1 cellular context compared by ENCODE assay signal in the genomic region with DNA sequence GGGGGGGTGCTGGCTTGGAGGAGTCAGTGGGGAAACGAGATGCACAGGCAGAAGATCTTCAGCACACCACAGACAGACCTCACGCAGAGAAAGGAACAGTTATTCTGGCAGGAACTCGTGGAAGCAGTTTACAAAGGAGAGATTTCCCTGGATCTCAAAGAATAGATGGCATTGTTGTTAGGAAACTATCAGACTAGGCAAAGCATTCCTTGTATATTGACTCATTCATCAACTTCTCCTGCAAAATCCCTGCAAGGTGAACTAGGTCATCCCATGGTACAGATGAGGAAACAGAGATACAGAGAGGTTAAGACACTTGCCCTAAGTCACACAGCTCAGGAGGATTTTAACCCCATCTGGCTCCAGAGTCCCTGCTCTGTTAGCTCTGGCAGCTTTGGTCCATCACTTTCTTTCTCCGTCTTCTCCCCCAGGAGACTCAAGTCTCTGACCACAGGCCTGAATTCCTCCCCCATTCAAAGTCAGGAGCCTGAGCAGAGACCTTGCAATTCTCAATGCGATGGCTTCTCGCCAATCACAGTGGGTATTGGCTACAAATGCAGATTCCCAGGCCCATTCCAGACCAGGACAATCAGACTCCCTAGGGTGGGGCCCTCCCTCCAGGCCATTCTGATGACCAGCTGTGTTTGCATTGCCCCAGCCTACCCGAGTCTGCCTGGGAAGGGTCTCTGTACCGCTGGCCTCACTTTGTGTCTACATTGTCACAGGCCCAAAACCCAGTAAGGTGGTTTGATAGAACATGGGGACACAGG.
TF ChIP-seq lines count a peak whose summit lies in the region.

No MANE protein-coding gene starts in this region.

TF ChIP-seq in IMR-90, 13 proteins besides CTCF, POLR2A, EP300 and RAD21:
- TF ChIP-seq MXI1 (IDR thresholded peaks at IDR 0.05; ENCODE audit: borderline replicate concordance, low read depth, low read length) = no peak
- TF ChIP-seq SMC3 (IDR thresholded peaks at IDR 0.05; ENCODE audit: low read depth, low read length) = no peak
- no peak for TF ChIP-seq BHLHE40 (IDR thresholded peaks at IDR 0.05; ENCODE audit: low read depth, low read length)
- TF ChIP-seq RFX5 (IDR thresholded peaks at IDR 0.05; ENCODE audit: low read depth, low read length) = no peak
- no peak for TF ChIP-seq RCOR1 (IDR thresholded peaks at IDR 0.05; ENCODE audit: insufficient replicate concordance, low read length)
- no peak for TF ChIP-seq CHD1 (IDR thresholded peaks at IDR 0.05; ENCODE audit: low read depth, low read length)
- no peak for TF ChIP-seq FOS (IDR thresholded peaks at IDR 0.05; ENCODE audit: low read depth, low read length)
- no peak for TF ChIP-seq MAFK (IDR thresholded peaks at IDR 0.05; ENCODE audit: low read depth, low read length)
